17 cellular contexts compared by ENCODE assay signal in the genomic region with DNA sequence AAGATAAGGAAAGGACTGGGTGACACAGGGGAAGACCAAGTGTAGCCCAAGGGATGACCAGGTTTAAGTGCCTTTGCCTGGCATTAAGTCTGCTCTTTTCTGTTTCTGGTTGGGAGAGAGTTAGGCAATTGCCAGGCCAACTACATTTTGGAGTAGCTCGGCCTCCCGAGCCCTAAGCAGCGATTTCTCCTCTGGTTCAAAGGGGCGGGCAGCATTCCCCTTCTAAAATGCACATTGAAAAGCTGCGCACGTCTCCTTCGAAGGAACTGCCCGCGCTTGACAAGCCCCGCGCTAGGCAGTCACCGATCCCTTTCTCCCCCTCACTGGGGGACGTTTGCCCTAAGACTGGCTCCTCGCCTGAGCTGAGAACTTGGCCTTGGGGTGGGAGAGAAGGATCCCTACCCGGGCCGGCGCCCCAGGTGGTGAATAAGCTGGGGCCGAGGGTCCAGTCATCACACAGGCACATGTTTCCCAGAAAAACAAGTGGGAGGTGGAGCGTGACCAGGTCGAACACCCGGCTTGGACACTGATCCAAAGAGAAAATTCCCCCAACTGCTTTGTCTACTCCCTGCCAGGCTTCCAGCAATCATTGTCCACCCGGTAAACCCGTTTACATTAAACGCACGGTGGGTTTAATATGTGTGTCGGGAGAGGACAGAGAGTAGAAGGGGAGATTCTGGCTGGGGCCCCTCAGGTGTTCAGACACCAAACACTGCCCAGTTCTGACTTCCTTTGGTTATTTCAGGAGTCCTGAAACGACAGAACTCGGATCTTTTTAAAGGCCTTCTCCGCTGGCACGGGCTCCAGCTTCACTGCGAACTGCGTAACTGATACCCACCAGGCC. TPM values are rescaled to one million over a fixed set of nuclear protein-coding genes. Genes with fewer than 3 reads are reported as not detected.
A peak's percentile ranks its signal among the peaks of the same experiment; 100 is the strongest.
DNase-seq lines count a peak whose midpoint lies in the region; ATAC-seq, FAIRE-seq and TF ChIP-seq lines count a peak whose summit lies in the region.
"Had no signal": no experiment of that assay in that cellular context is flagged by ENCODE, and none has a peak within 500 bp of the region (broad histone marks: within the 10 kb centered on the region; RNA-seq: fewer than 3 reads in every experiment).

No MANE protein-coding gene starts in this region.

- no peaks in the 10 kb centered on the region for H3K27me3 ChIP-seq in A673 (replicated peaks; ENCODE audit: insufficient read depth, low read depth, low read length, poor library complexity)
- peaks cover 22 to 96% (median 93%) of the 10 kb centered on the region in 3 experiments for H3K27me3 ChIP-seq in neuronal stem cell (ENCODE audit: control insufficient read depth in 3 of 3, insufficient read depth in 3 of 3, low read depth in 1 of 3, low read length in 3 of 3)
- peaks cover 99% of the 10 kb centered on the region for H3K27me3 ChIP-seq in gastroesophageal sphincter

- peak; percentile 56 for FAIRE-seq in GM18507 (lab: Jason Lieb, UNC)

- peak overlapping the region; percentile 44 for H3K4me3 ChIP-seq in A673 (ENCODE audit: low read depth, low read length, poor library complexity, severe bottlenecking)
- H3K4me3 ChIP-seq in neuronal stem cell (ENCODE audit: low read length in 2 of 2): no peak overlapping the region
- no peak overlapping the region for H3K4me3 ChIP-seq in gastroesophageal sphincter
- H3K4me3 ChIP-seq: GM23248 had no signal

- H3K4ac ChIP-seq in neuronal stem cell (ENCODE audit: low read length): no peak overlapping the region

- CTCF ChIA-PET in A673 (lab: Charles Lee): no interaction called here

- POLR2A ChIA-PET in A673 (lab: Charles Lee; ENCODE audit: low non-redundant PET): no interaction called here

- H3K18ac ChIP-seq in neuronal stem cell (ENCODE audit: low read length): no peak overlapping the region

- no peak for ATAC-seq in HG03097 (IDR thresholded peaks at IDR 0.05; ENCODE audit: low FRiP score, unreplicated experiment)
- ATAC-seq in gastroesophageal sphincter: no peak
- ATAC-seq: activated CD8-positive, alpha-beta T cell treated with anti-CD3 and anti-CD28 coated beads for 36 hours had no signal

- intact Hi-C loops in A673 (cut with micrococcal nuclease; ENCODE audit: unreplicated experiment): loop anchor here (10.0 kb wide), 1 partner anchor 273 kb away; no protein-coding TSS in a partner anchor

- no peak for TF ChIP-seq EP300 in gastroesophageal sphincter (IDR thresholded peaks at IDR 0.05)

- H2BK120ac ChIP-seq in neuronal stem cell (ENCODE audit: low read depth, low read length): no peak overlapping the region

- H3K4me2 ChIP-seq in neuronal stem cell (ENCODE audit: insufficient read depth, low read length, poor library complexity, severe bottlenecking): no peak overlapping the region

- no peak overlapping the region for H2BK15ac ChIP-seq in neuronal stem cell (ENCODE audit: low read length)

- no peak for TF ChIP-seq POLR2A in gastroesophageal sphincter (IDR thresholded peaks at IDR 0.05)

- H2AFZ ChIP-seq in neuronal stem cell (ENCODE audit: low read length): peak overlapping the region; percentile 63
- H2AFZ ChIP-seq: GM23248 had no signal

- H4K8ac ChIP-seq in neuronal stem cell (ENCODE audit: low read depth, low read length): no peak overlapping the region

- H3K4me1 ChIP-seq in A673 (ENCODE audit: insufficient read depth, low read length, poor library complexity, severe bottlenecking): peaks cover 14% of the 10 kb centered on the region
- peaks cover 0 to 2% of the 10 kb centered on the region in 2 donors for H3K4me1 ChIP-seq in neuronal stem cell (ENCODE audit: control insufficient read depth in 2 of 2, insufficient read depth in 1 of 2, low read depth in 1 of 2, low read length in 2 of 2)
- peaks cover 0 to 27% (median 0%) of the 10 kb centered on the region in 3 donors for H3K4me1 ChIP-seq in gastroesophageal sphincter

- DNase-seq in A673 (ENCODE audit: low spot score) (no peak), GM18507 (ENCODE audit: extremely low spot score, insufficient read length, low read depth) (no peak), neuronal stem cell (ENCODE audit: low spot score) (no peak), NCI-H1105 treated with DMSO at 0.1 percent for 48 hours (lab: John Stamatoyannopoulos, UW) (no peak)
- DNase-seq: activated CD8-positive, alpha-beta T cell treated with anti-CD3 and anti-CD28 coated beads for 36 hours; esophagus squamous epithelium; kidney glomerular epithelial cell; NCI-H1694 treated with DMSO at 0.1 percent for 48 hours had no signal

- H3K36me3 ChIP-seq in A673 (ENCODE audit: insufficient read depth, low read length, poor library complexity, severe bottlenecking) (peaks cover 31% of the 10 kb centered on the region), neuronal stem cell (replicated peaks in 1 of 2; ENCODE audit: control insufficient read depth in 2 of 2, insufficient read depth in 2 of 2, low read length in 2 of 2) (no peaks in the 10 kb centered on the region), gastroesophageal sphincter (no peaks in the 10 kb centered on the region)
- H3K36me3 ChIP-seq: esophagus squamous epithelium, heart left ventricle had no signal

- no peak overlapping the region for H3K14ac ChIP-seq in neuronal stem cell (ENCODE audit: low read length)

- no TSS peak for BruUV-seq in A673 (replicated peaks; lab: Mats Ljungman, UMichigan)

- H2BK12ac ChIP-seq in neuronal stem cell (ENCODE audit: low read length): no peak overlapping the region

- TF ChIP-seq CTCF in A673 (conservative IDR thresholded peaks at IDR 0.05; ENCODE audit: low read depth, low read length) (no peak), gastroesophageal sphincter (IDR thresholded peaks at IDR 0.05) (no peak)

- H3K79me1 ChIP-seq in neuronal stem cell (ENCODE audit: low read depth, low read length): no peaks in the 10 kb centered on the region

- H2AK5ac ChIP-seq in neuronal stem cell (ENCODE audit: low read depth, low read length): no peak overlapping the region

- peak overlapping the region; percentile 45 for H3K27ac ChIP-seq in A673 (ENCODE audit: low read depth, low read length, poor library complexity, severe bottlenecking)
- peak overlapping the region; percentile 47 for H3K27ac ChIP-seq in cingulate gyrus (ENCODE audit: low read depth, low read length)
- H3K27ac ChIP-seq in neuronal stem cell (replicated peaks; ENCODE audit: low read length): no peak overlapping the region
- H3K27ac ChIP-seq in gastroesophageal sphincter: no peak overlapping the region
- H3K27ac ChIP-seq: esophagus squamous epithelium, GM23248, heart left ventricle had no signal

- WGBS in neuronal stem cell (ENCODE audit: extremely low coverage in 2 of 2, insufficient read length in 2 of 2, insufficient replicate concordance in 1 of 2), 2 donors: no CpG with 5 or more reads among the region's 32 CpGs
- 19% methylated on average over 8 of the region's 32 CpGs; no CpG with 5 or more reads in 1 of the 2 donors for WGBS in gastroesophageal sphincter (ENCODE audit: low coverage in 1 of 2), 2 donors

- H3K23ac ChIP-seq in neuronal stem cell (ENCODE audit: low read depth, low read length, poor library complexity): no peak overlapping the region

- no peak overlapping the region for H4K91ac ChIP-seq in neuronal stem cell (ENCODE audit: low read depth, low read length, poor library complexity)

- H3K9ac ChIP-seq in neuronal stem cell (ENCODE audit: low read depth, low read length, poor library complexity): no peak overlapping the region
- H3K9ac ChIP-seq: GM23248 had no signal

- no peak overlapping the region for H2BK5ac ChIP-seq in neuronal stem cell (ENCODE audit: low read length)

- no peaks in the 10 kb centered on the region for H3K9me3 ChIP-seq in A673 (ENCODE audit: low read depth, low read length, poor library complexity, severe bottlenecking)
- H3K9me3 ChIP-seq in neuronal stem cell (replicated peaks in 1 of 2; ENCODE audit: control insufficient read depth in 2 of 2, insufficient read depth in 1 of 2, low read depth in 1 of 2, low read length in 2 of 2): peaks cover 0 to 3% of the 10 kb centered on the region in 2 donors
- no peaks in the 10 kb centered on the region for H3K9me3 ChIP-seq in gastroesophageal sphincter
- H3K9me3 ChIP-seq: heart left ventricle had no signal

RNA-seq across cellular contexts. Expression of a gene that starts 4.0 kb away (rescaled TPM):
- total RNA-seq in A673 (2021) (32.0 and 44.4 TPM in 2 replicates), gastroesophageal sphincter (not detected)
- polyA plus RNA-seq in neuronal stem cell (2013, experiment 1 of 2): 1.4 TPM
- 1.4 TPM for polyA plus RNA-seq in neuronal stem cell (2013, experiment 2 of 2)
- total RNA-seq: activated CD8-positive, alpha-beta T cell treated with anti-CD3 and anti-CD28 coated beads for 36 hours; Daoy; esophagus squamous epithelium; GM23248; heart left ventricle; HT-29; mesothelial cell of epicardium had no signal
- polyA plus RNA-seq: BJ, GM23248, heart left ventricle had no signal

Comparison
In these comparisons a context has a peak if more than half of its experiments do, and no peak if none do; other contexts are left out.
1. H3K27ac ChIP-seq: peak in A673 (single experiment) and cingulate gyrus (single experiment); none in neuronal stem cell (single experiment) and gastroesophageal sphincter (0 of 4).
2. RNA of a gene that starts 4.0 kb away (total RNA-seq): 32.0 to 44.4 TPM in A673; not detected in gastroesophageal sphincter; every median in the first group is over 10 times any median in the second.